Comparison of ENCODE assay signal across 36 cellular contexts in genomic region chr2:174046172-174046571, GRCh38.
DNase-seq lines count a peak whose midpoint lies in the region; ATAC-seq, FAIRE-seq and TF ChIP-seq lines count a peak whose summit lies in the region.
"Had no signal": no experiment of that assay in that cellular context is flagged by ENCODE, and none has a peak within 500 bp of the region (broad histone marks: within the 10 kb centered on the region; RNA-seq: fewer than 3 reads in every experiment).

No MANE protein-coding gene starts in this region.

- TF ChIP-seq RAD21 in HepG2 (CRISPR knock-in tag; IDR thresholded peaks at IDR 0.05) (no peak), IMR-90 (IDR thresholded peaks at IDR 0.05; ENCODE audit: low read length) (no peak)

- peaks cover 29% of the 10 kb centered on the region for H3K36me3 Mint-ChIP-seq in Caco-2 (ENCODE audit: insufficient read depth, unreplicated experiment)
- H3K36me3 Mint-ChIP-seq: CD14-positive monocyte; CD4-positive, alpha-beta memory T cell; CD4-positive, CD25-positive, alpha-beta regulatory T cell; CD8-positive, alpha-beta T cell had no signal

- H3K4ac ChIP-seq in IMR-90 (ENCODE audit: low read depth, low read length) = no peak overlapping the region

- H3K27ac Mint-ChIP-seq in Caco-2 (ENCODE audit: unreplicated experiment) = peak overlapping the region; percentile 18
- H3K27ac Mint-ChIP-seq: B cell; CD14-positive monocyte; CD4-positive, alpha-beta memory T cell; CD4-positive, alpha-beta T cell; CD8-positive, alpha-beta memory T cell; CD8-positive, alpha-beta T cell had no signal

- FAIRE-seq in HepG2 (lab: Jason Lieb, UNC) = no peak
- peak; percentile 18 for FAIRE-seq in GM18507 (lab: Jason Lieb, UNC)
- FAIRE-seq: A204.1, A549, D721Med had no signal

- H2BK5ac ChIP-seq in IMR-90 (ENCODE audit: low read depth, low read length, poor library complexity, severe bottlenecking) = no peak overlapping the region

- H4K5ac ChIP-seq in IMR-90 (ENCODE audit: low read depth, low read length) = no peak overlapping the region

- intact Hi-C loops in HepG2 (cut with micrococcal nuclease; ENCODE audit: unreplicated experiment) = no loop called here
- intact Hi-C loops in right lobe of liver (cut with DNase I) = no loop called here
- intact Hi-C loops in Caco-2 (cut with micrococcal nuclease; ENCODE audit: unreplicated experiment) = no loop called here
- intact Hi-C loops in IMR-90 (cut with micrococcal nuclease) = loop anchor here (10.0 kb wide), 1 partner anchor 291 kb away; no protein-coding TSS in a partner anchor

- CTCF ChIA-PET in HepG2 (lab: Yijun Ruan, JAX; ENCODE audit: low intra/inter-chr PET ratio, low total read pairs) = no interaction called here
- CTCF ChIA-PET in Caco-2 (lab: Charles Lee) = no interaction called here
- CTCF ChIA-PET in IMR-90 (lab: Yijun Ruan, JAX) = no interaction called here

- H3K27ac ChIP-seq in HepG2 (ENCODE audit: extremely low read length, insufficient read depth, low read length) (no peak overlapping the region), right lobe of liver (no peak overlapping the region), IMR-90 (ENCODE audit: insufficient read depth, low read length) (no peak overlapping the region), smooth muscle cell (ENCODE audit: low read depth) (no peak overlapping the region)
- H3K27ac ChIP-seq: 22Rv1; A549; BLaER1; BLaER1 treated with 17β-estradiol and CSF1 and Interleukin-3, amounts not matched to agents 10 nM and 100 nM; C4-2B had no signal

- H4K20me1 ChIP-seq in HepG2 (ENCODE audit: insufficient read depth, low read length) (no peaks in the 10 kb centered on the region), IMR-90 (ENCODE audit: insufficient read depth, low read length) (no peaks in the 10 kb centered on the region), smooth muscle cell (ENCODE audit: low read depth) (no peaks in the 10 kb centered on the region)
- H4K20me1 ChIP-seq: BLaER1; BLaER1 treated with 17β-estradiol and CSF1 and Interleukin-3, amounts not matched to agents 10 nM and 100 nM had no signal

- BruUV-seq in HepG2 (replicated peaks; lab: Mats Ljungman, UMichigan) (no TSS peak), Caco-2 (replicated peaks; lab: Mats Ljungman, UMichigan) (no TSS peak), IMR-90 (replicated peaks; lab: Mats Ljungman, UMichigan) (no TSS peak)

- no peak overlapping the region for H3K4me3 Mint-ChIP-seq in Caco-2 (ENCODE audit: unreplicated experiment)
- H3K4me3 Mint-ChIP-seq: B cell; CD14-positive monocyte; CD4-positive, alpha-beta memory T cell; CD4-positive, alpha-beta T cell; CD4-positive, CD25-positive, alpha-beta regulatory T cell; CD8-positive, alpha-beta memory T cell; CD8-positive, alpha-beta T cell had no signal

- H3K79me1 ChIP-seq in IMR-90 (ENCODE audit: low read depth in 1 of 2, low read length in 2 of 2) = no peaks in the 10 kb centered on the region

- no peak overlapping the region for H3K23ac ChIP-seq in IMR-90 (ENCODE audit: low read depth, low read length)

- H2BK120ac ChIP-seq in IMR-90 (ENCODE audit: low read depth, low read length) = no peak overlapping the region

- POLR2A ChIA-PET in HepG2 (lab: Yijun Ruan, JAX) = no interaction called here
- POLR2A ChIA-PET in Caco-2 (lab: Charles Lee) = no interaction called here
- POLR2A ChIA-PET in IMR-90 (lab: Charles Lee; ENCODE audit: unreplicated experiment) = no interaction called here

- no peak for TF ChIP-seq POLR2A in HepG2 (IDR thresholded peaks at IDR 0.05; ENCODE audit: insufficient read depth in 1 of 2, low read depth in 2 of 2, low read length in 2 of 2)
- no peak for TF ChIP-seq POLR2A in right lobe of liver (IDR thresholded peaks at IDR 0.05)
- no peak for TF ChIP-seq POLR2A in IMR-90 (IDR thresholded peaks at IDR 0.05; ENCODE audit: low read depth, low read length)

- no peak for ATAC-seq in HepG2
- ATAC-seq in right lobe of liver = no peak
- no peak for ATAC-seq in IMR-90 (ENCODE audit: low read depth)
- no peak for ATAC-seq in GM18517 (IDR thresholded peaks at IDR 0.05; ENCODE audit: unreplicated experiment)
- ATAC-seq: A549; CD8-positive, alpha-beta T cell had no signal

- TF ChIP-seq EP300 in HepG2 (IDR thresholded peaks at IDR 0.05; ENCODE audit: low read depth in 2 of 2, low read length in 2 of 2) (no peak), HepG2 (CRISPR knock-in tag; IDR thresholded peaks at IDR 0.05; ENCODE audit: borderline replicate concordance) (no peak)

- TF ChIP-seq CTCF in HepG2 (CRISPR knock-in tag; IDR thresholded peaks at IDR 0.05) (no peak), right lobe of liver (IDR thresholded peaks at IDR 0.05) (no peak), Caco-2 (IDR thresholded peaks at IDR 0.05; ENCODE audit: insufficient read depth in 1 of 2, low read depth in 1 of 2, low read length in 1 of 2, severe bottlenecking in 1 of 2, unreplicated experiment in 1 of 2) (no peak), IMR-90 (conservative IDR thresholded peaks at IDR 0.05; ENCODE audit: low read depth, low read length) (no peak), smooth muscle cell (IDR thresholded peaks at IDR 0.05; ENCODE audit: borderline replicate concordance, insufficient read depth, poor library complexity, severe bottlenecking) (no peak)

- no peak overlapping the region for H4K91ac ChIP-seq in IMR-90 (ENCODE audit: insufficient read depth, low read depth, low read length)

- DNase-seq in HepG2 (ENCODE audit: low spot score) = no peak
- no peak for DNase-seq in right lobe of liver
- no peak for DNase-seq in Caco-2
- no peak for DNase-seq in GM18507 (ENCODE audit: extremely low spot score, insufficient read length, low read depth)
- DNase-seq in IMR-90 = no peak
- no peak for DNase-seq in activated T-cell treated with anti-CD3 and anti-CD28 coated beads for 4 hours
- DNase-seq in smooth muscle cell (lab: John Stamatoyannopoulos, UW; ENCODE audit: unreplicated experiment) = no peak
- DNase-seq: 8988T; ACHN; AML-193; BE2C; C1 segment of cervical spinal cord; Calu3; CD4-positive, alpha-beta memory T cell; CD4-positive, alpha-beta T cell; CD4-positive, CD25-positive, alpha-beta regulatory T cell; CD8-positive, alpha-beta memory T cell; CD8-positive, alpha-beta T cell; COR-L47; DMS 273 treated with DMSO at 0.1 percent for 48 hours; DMS153; DMS53; DMS79; DMS79 treated with DMSO at 0.1 percent for 48 hours; DND-41; EL had no signal

- 11% methylated on average over 3 of the region's 3 CpGs for WGBS in HepG2 (ENCODE audit: low lambda C conversion rate)
- 58% methylated on average over 2 of the region's 3 CpGs for WGBS in right lobe of liver (ENCODE audit: insufficient coverage, low coverage, low lambda C conversion rate, missing lambda C conversion rate)
- no CpG with 5 or more reads among the region's 3 CpGs for WGBS in IMR-90 (ENCODE audit: extremely low coverage in 2 of 2, insufficient read length in 1 of 2), 2 experiments
- 91% methylated on average over 3 of the region's 3 CpGs for WGBS in smooth muscle cell (ENCODE audit: low lambda C conversion rate)

- H3K9ac ChIP-seq in HepG2 (ENCODE audit: insufficient read depth, low read depth, low read length) = no peak overlapping the region
- H3K9ac ChIP-seq in IMR-90 (ENCODE audit: low read depth, low read length) = no peak overlapping the region
- no peak overlapping the region for H3K9ac ChIP-seq in smooth muscle cell (ENCODE audit: low read depth)
- H3K9ac ChIP-seq: BLaER1; BLaER1 treated with 17β-estradiol and CSF1 and Interleukin-3, amounts not matched to agents 10 nM and 100 nM had no signal

- no peaks in the 10 kb centered on the region for H3K36me3 ChIP-seq in HepG2 (replicated peaks in 1 of 2; ENCODE audit: control insufficient read depth in 1 of 2, insufficient read depth in 2 of 2, low read length in 2 of 2)
- no peaks in the 10 kb centered on the region for H3K36me3 ChIP-seq in right lobe of liver
- peaks cover 2% of the 10 kb centered on the region for H3K36me3 ChIP-seq in Caco-2 (ENCODE audit: control insufficient read depth, insufficient read depth, low read length)
- H3K36me3 ChIP-seq in IMR-90 (ENCODE audit: control insufficient read depth, insufficient read depth, low read length) = no peaks in the 10 kb centered on the region
- no peaks in the 10 kb centered on the region for H3K36me3 ChIP-seq in smooth muscle cell (ENCODE audit: low read depth)
- H3K36me3 ChIP-seq: BE2C; BLaER1; BLaER1 treated with 17β-estradiol and CSF1 and Interleukin-3, amounts not matched to agents 10 nM and 100 nM had no signal

- peaks cover 2% of the 10 kb centered on the region for H3F3A ChIP-seq in smooth muscle cell (ENCODE audit: low read depth)

- H2AK5ac ChIP-seq in IMR-90 (ENCODE audit: low read depth, low read length) = peak overlapping the region; percentile 8; the same call in 1 of the 2 replicates

- H4K8ac ChIP-seq in IMR-90 (ENCODE audit: low read depth in 2 of 2, low read length in 2 of 2) = no peak overlapping the region

- H3K4me1 Mint-ChIP-seq in Caco-2 (ENCODE audit: low read depth, unreplicated experiment) = peaks cover 12% of the 10 kb centered on the region
- H3K4me1 Mint-ChIP-seq: CD4-positive, alpha-beta memory T cell; CD8-positive, alpha-beta memory T cell had no signal

- H3K18ac ChIP-seq in IMR-90 (ENCODE audit: low read depth, low read length) = no peak overlapping the region

- H3K9me3 Mint-ChIP-seq in Caco-2 (ENCODE audit: unreplicated experiment) = no peaks in the 10 kb centered on the region
- H3K9me3 Mint-ChIP-seq: CD4-positive, alpha-beta T cell; CD4-positive, CD25-positive, alpha-beta regulatory T cell; CD8-positive, alpha-beta T cell had no signal

- dilution Hi-C loops in IMR-90 (cut with HindIII; ENCODE audit: low sequenced_read_pairs, unreplicated experiment) = no loop called here

- peaks cover 3% of the 10 kb centered on the region for H3K4me1 ChIP-seq in HepG2 (ENCODE audit: insufficient read depth, low read length)
- H3K4me1 ChIP-seq in right lobe of liver = no peaks in the 10 kb centered on the region
- H3K4me1 ChIP-seq in Caco-2 = peaks cover 18% of the 10 kb centered on the region
- H3K4me1 ChIP-seq in IMR-90 (ENCODE audit: control insufficient read depth, insufficient read depth, low read length) = peaks cover 3% of the 10 kb centered on the region; the same call in 1 of the 2 replicates
- no peaks in the 10 kb centered on the region for H3K4me1 ChIP-seq in smooth muscle cell (ENCODE audit: low read depth)
- H3K4me1 ChIP-seq: BE2C had no signal

- no peak overlapping the region for H3K14ac ChIP-seq in IMR-90 (replicated peaks; ENCODE audit: low read depth, low read length)

- peaks cover 3% of the 10 kb centered on the region; the same call in 1 of the 2 replicates for H3K9me1 ChIP-seq in IMR-90 (ENCODE audit: insufficient read depth, low read length)

- H2AFZ ChIP-seq in HepG2 (ENCODE audit: low read length) = no peak overlapping the region
- no peak overlapping the region for H2AFZ ChIP-seq in IMR-90 (replicated peaks; ENCODE audit: low read length, poor library complexity)
- H2AFZ ChIP-seq in smooth muscle cell (ENCODE audit: low read depth) = no peak overlapping the region

- no peak overlapping the region for H3K56ac ChIP-seq in IMR-90 (ENCODE audit: extremely low read depth, insufficient read depth, low read length)

- H3K27me3 Mint-ChIP-seq in Caco-2 (ENCODE audit: insufficient read depth, unreplicated experiment) = no peaks in the 10 kb centered on the region

- H3K27me3 ChIP-seq in HepG2 (ENCODE audit: control insufficient read depth in 1 of 2, insufficient read depth in 2 of 2, low read length in 2 of 2) (no peaks in the 10 kb centered on the region; a peak in 1 of 5 replicates), right lobe of liver (no peaks in the 10 kb centered on the region), Caco-2 (replicated peaks; ENCODE audit: control insufficient read depth, insufficient read depth, low read length) (no peaks in the 10 kb centered on the region), IMR-90 (ENCODE audit: control insufficient read depth, insufficient read depth, low read length) (no peaks in the 10 kb centered on the region), smooth muscle cell (ENCODE audit: low read depth) (no peaks in the 10 kb centered on the region)
- H3K27me3 ChIP-seq: BE2C; BLaER1; BLaER1 treated with 17β-estradiol and CSF1 and Interleukin-3, amounts not matched to agents 10 nM and 100 nM had no signal

- H3K79me2 ChIP-seq in HepG2 (ENCODE audit: insufficient read depth, low read length) (no peaks in the 10 kb centered on the region), smooth muscle cell (ENCODE audit: low read depth) (no peaks in the 10 kb centered on the region)

- H3K9me3 ChIP-seq in HepG2 (ENCODE audit: low read length) (no peaks in the 10 kb centered on the region), right lobe of liver (no peaks in the 10 kb centered on the region), Caco-2 (no peaks in the 10 kb centered on the region), IMR-90 (ENCODE audit: control insufficient read depth, insufficient read depth, low read length) (no peaks in the 10 kb centered on the region), smooth muscle cell (replicated peaks; ENCODE audit: low read depth) (no peaks in the 10 kb centered on the region)
- H3K9me3 ChIP-seq: A549, BE2C had no signal

- H3K4me2 ChIP-seq in HepG2 (ENCODE audit: low read depth, low read length) (no peak overlapping the region), IMR-90 (ENCODE audit: low read depth, low read length) (no peak overlapping the region), smooth muscle cell (no peak overlapping the region)
- H3K4me2 ChIP-seq: A549, BLaER1 had no signal

- H2BK20ac ChIP-seq in IMR-90 (ENCODE audit: low read depth, low read length) = no peak overlapping the region

- H3K4me3 ChIP-seq in HepG2 (replicated peaks in 1 of 3; ENCODE audit: insufficient read depth in 1 of 3, low read depth in 2 of 3, low read length in 3 of 3) (no peak overlapping the region), right lobe of liver (no peak overlapping the region), Caco-2 (ENCODE audit: low read depth, low read length) (no peak overlapping the region), IMR-90 (ENCODE audit: insufficient read depth, low read depth, low read length) (no peak overlapping the region), smooth muscle cell (no peak overlapping the region)
- H3K4me3 ChIP-seq: A549; BLaER1; BLaER1 treated with 17β-estradiol and CSF1 and Interleukin-3, amounts not matched to agents 10 nM and 100 nM had no signal

- in situ Hi-C loops in HepG2 (cut with HindIII; ENCODE audit: extremely low pct_ligation_motif_present, low pct_unique_long_range_greater_than_20kb) (no loop called here), IMR-90 (cut with MboI; ENCODE audit: low sequenced_read_pairs) (no loop called here)

- H2BK15ac ChIP-seq in IMR-90 (ENCODE audit: low read depth, low read length) = no peak overlapping the region

- no peak overlapping the region for H2AK9ac ChIP-seq in IMR-90 (replicated peaks; ENCODE audit: low read depth, low read length, poor library complexity)
